Comparison of ENCODE assay signal across 1 cellular context in the genomic region with DNA sequence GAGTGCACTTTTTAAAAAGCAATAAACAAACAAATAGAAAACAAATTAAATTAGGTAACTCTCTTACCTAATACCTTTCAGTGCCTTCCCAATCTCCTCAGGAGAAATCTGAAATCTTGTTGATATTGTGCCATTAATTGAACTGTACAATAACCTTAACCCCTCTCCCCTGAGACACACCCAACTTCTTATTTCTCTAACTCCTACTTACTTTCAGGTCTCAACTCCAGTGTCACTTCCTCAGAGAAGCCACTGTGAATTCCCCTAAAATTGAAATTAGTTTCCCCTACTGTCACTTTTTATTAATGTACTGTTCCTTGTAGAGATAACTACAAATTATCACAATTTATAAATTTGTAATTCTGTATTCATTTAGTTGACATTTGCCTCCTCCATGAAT.
TF ChIP-seq lines count a peak whose summit lies in the region.

No MANE protein-coding gene starts in this region.

TF ChIP-seq in GM12878, 131 proteins besides CTCF, POLR2A, EP300 and RAD21 (continued from another document):
- TF ChIP-seq ATF2 (IDR thresholded peaks at IDR 0.05; ENCODE audit: low read length) = 0 out of 2 replicates have a peak, but pooled peaks have one; percentile 33
- no peak for TF ChIP-seq SMARCA5 (IDR thresholded peaks at IDR 0.05)
- TF ChIP-seq GATAD2B (conservative IDR thresholded peaks at IDR 0.05; ENCODE audit: low read depth) = 0 out of 2 replicates have a peak, but pooled peaks have one; percentile 32
- TF ChIP-seq, protein P1, sequence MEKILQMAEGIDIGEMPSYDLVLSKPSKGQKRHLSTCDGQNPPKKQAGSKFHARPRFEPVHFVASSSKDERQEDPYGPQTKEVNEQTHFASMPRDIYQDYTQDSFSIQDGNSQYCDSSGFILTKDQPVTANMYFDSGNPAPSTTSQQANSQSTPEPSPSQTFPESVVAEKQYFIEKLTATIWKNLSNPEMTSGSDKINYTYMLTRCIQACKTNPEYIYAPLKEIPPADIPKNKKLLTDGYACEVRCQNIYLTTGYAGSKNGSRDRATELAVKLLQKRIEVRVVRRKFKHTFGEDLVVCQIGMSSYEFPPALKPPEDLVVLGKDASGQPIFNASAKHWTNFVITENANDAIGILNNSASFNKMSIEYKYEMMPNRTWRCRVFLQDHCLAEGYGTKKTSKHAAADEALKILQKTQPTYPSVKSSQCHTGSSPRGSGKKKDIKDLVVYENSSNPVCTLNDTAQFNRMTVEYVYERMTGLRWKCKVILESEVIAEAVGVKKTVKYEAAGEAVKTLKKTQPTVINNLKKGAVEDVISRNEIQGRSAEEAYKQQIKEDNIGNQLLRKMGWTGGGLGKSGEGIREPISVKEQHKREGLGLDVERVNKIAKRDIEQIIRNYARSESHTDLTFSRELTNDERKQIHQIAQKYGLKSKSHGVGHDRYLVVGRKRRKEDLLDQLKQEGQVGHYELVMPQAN (conservative IDR thresholded peaks at IDR 0.05) = no peak
- TF ChIP-seq, protein P2, sequence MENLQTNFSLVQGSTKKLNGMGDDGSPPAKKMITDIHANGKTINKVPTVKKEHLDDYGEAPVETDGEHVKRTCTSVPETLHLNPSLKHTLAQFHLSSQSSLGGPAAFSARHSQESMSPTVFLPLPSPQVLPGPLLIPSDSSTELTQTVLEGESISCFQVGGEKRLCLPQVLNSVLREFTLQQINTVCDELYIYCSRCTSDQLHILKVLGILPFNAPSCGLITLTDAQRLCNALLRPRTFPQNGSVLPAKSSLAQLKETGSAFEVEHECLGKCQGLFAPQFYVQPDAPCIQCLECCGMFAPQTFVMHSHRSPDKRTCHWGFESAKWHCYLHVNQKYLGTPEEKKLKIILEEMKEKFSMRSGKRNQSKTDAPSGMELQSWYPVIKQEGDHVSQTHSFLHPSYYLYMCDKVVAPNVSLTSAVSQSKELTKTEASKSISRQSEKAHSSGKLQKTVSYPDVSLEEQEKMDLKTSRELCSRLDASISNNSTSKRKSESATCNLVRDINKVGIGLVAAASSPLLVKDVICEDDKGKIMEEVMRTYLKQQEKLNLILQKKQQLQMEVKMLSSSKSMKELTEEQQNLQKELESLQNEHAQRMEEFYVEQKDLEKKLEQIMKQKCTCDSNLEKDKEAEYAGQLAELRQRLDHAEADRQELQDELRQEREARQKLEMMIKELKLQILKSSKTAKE (IDR thresholded peaks at IDR 0.05; ENCODE audit: low read depth, poor library complexity, severe bottlenecking) = peak; percentile 67
- TF ChIP-seq ZNF274 (IDR thresholded peaks at IDR 0.05; ENCODE audit: insufficient read depth, insufficient read length) = no peak
- no peak for TF ChIP-seq KDM1A (IDR thresholded peaks at IDR 0.05; ENCODE audit: borderline replicate concordance)
- TF ChIP-seq IRF4 (IDR thresholded peaks at IDR 0.05; ENCODE audit: low read depth, low read length) = 0 out of 2 replicates have a peak, but pooled peaks have one; percentile 14
- no peak for TF ChIP-seq HDAC6 (IDR thresholded peaks at IDR 0.05; ENCODE audit: unreplicated experiment)
- TF ChIP-seq IKZF2 (IDR thresholded peaks at IDR 0.05) = peak; percentile 74 to 75; a peak in 3 of 4 replicates
- TF ChIP-seq, protein P3, sequence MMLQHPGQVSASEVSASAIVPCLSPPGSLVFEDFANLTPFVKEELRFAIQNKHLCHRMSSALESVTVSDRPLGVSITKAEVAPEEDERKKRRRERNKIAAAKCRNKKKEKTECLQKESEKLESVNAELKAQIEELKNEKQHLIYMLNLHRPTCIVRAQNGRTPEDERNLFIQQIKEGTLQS (IDR thresholded peaks at IDR 0.05; ENCODE audit: borderline replicate concordance, extremely low read depth, low read depth, low read length) = no peak
- TF ChIP-seq PAX8 (IDR thresholded peaks at IDR 0.05) = no peak
- 0 out of 2 replicates have a peak, but pooled peaks have one; percentile 29 for TF ChIP-seq PKNOX1 (IDR thresholded peaks at IDR 0.05)
- TF ChIP-seq IKZF1 (conservative IDR thresholded peaks at IDR 0.05) = peak; percentile 51; the same call in 1 of the 2 replicates
- TF ChIP-seq RELA (IDR thresholded peaks at IDR 0.05; ENCODE audit: borderline replicate concordance, partially characterized antibody) = peak; percentile 66
- TF ChIP-seq ASH2L (IDR thresholded peaks at IDR 0.05; ENCODE audit: borderline replicate concordance, low read depth) = no peak
- TF ChIP-seq CBFB (IDR thresholded peaks at IDR 0.05; ENCODE audit: low read depth) = no peak
- peak; percentile 29; the same call in 1 of the 2 replicates for TF ChIP-seq ATF7 (IDR thresholded peaks at IDR 0.05; ENCODE audit: low read depth)
- no peak for TF ChIP-seq KAT2A (conservative IDR thresholded peaks at IDR 0.05; ENCODE audit: control insufficient read depth, low read depth, low read length)
- peak; percentile 19; the same call in 1 of the 2 replicates for TF ChIP-seq ZNF217 (IDR thresholded peaks at IDR 0.05)
- peak; percentile 82 for TF ChIP-seq NR2F1 (conservative IDR thresholded peaks at IDR 0.05)
- TF ChIP-seq RUNX3 (IDR thresholded peaks at IDR 0.05; ENCODE audit: low read length) = peak; percentile 47; the same call in 1 of the 2 replicates
- TF ChIP-seq SMC3 (IDR thresholded peaks at IDR 0.05; ENCODE audit: borderline replicate concordance, low read length) = no peak
- no peak for TF ChIP-seq FOS (IDR thresholded peaks at IDR 0.05; ENCODE audit: borderline replicate concordance, extremely low read depth, insufficient read length)
- TF ChIP-seq CBX5 (IDR thresholded peaks at IDR 0.05; ENCODE audit: low read depth) = no peak
- TF ChIP-seq MTA2 (IDR thresholded peaks at IDR 0.05; ENCODE audit: low read depth) = peak; percentile 90
- TF ChIP-seq SPI1 (IDR thresholded peaks at IDR 0.05; ENCODE audit: borderline replicate concordance, insufficient read depth, low read depth, low read length) = peak; percentile 83
- TF ChIP-seq, protein P4, sequence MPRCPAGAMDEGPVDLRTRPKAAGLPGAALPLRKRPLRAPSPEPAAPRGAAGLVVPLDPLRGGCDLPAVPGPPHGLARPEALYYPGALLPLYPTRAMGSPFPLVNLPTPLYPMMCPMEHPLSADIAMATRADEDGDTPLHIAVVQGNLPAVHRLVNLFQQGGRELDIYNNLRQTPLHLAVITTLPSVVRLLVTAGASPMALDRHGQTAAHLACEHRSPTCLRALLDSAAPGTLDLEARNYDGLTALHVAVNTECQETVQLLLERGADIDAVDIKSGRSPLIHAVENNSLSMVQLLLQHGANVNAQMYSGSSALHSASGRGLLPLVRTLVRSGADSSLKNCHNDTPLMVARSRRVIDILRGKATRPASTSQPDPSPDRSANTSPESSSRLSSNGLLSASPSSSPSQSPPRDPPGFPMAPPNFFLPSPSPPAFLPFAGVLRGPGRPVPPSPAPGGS (IDR thresholded peaks at IDR 0.05; ENCODE audit: borderline replicate concordance, insufficient read depth, low read depth, low read length, poor library complexity, severe bottlenecking) = no peak
- peak; percentile 75 for TF ChIP-seq DPF2 (IDR thresholded peaks at IDR 0.05)
- TF ChIP-seq PAX5 (IDR thresholded peaks at IDR 0.05; ENCODE audit: borderline replicate concordance, low read depth, low read length) = 0 out of 2 replicates have a peak, but pooled peaks have one; percentile 12
